ENCODE assay signal across 8 cellular contexts in genomic region chr12:47079894-47080724, GRCh38. TPM values are rescaled to one million over a fixed set of nuclear protein-coding genes. Genes with fewer than 3 reads are reported as not detected.
A peak's percentile ranks its signal among the peaks of the same experiment; 100 is the strongest.
DNase-seq lines count a peak whose midpoint lies in the region; ATAC-seq and TF ChIP-seq lines count a peak whose summit lies in the region.

Gene AMIGO2, minus strand, starts transcription at chr12:47079959. Its CDS starts 957 bp downstream, at chr12:47079002.

- intact Hi-C loops in Panc1 (cut with micrococcal nuclease; ENCODE audit: unreplicated experiment) (loop anchor here (5.0 kb wide), 1 partner anchor 227 kb away; no protein-coding TSS in a partner anchor), head of caudate nucleus (cut with DNase I) (no loop called here), vagina (cut with DNase I) (loop anchor here (5.0 kb wide), 2 partner anchors 297 to 678 kb away; no protein-coding TSS in a partner anchor)
- intact Hi-C loops in activated naive CD4-positive, alpha-beta T cell treated with anti-CD3 and anti-CD28 coated beads for 36 hours (cut with micrococcal nuclease): loop anchor here (1.0 to 5.0 kb wide), 11 partner anchors 47 to 863 kb away; partner anchors contain the start of gene RPAP3

- H3K9me3 Mint-ChIP-seq in HFFc6: no peaks in the 10 kb centered on the region
- no peaks in the 10 kb centered on the region for H3K9me3 Mint-ChIP-seq in activated naive CD4-positive, alpha-beta T cell treated with anti-CD3 and anti-CD28 coated beads for 36 hours

- H3K4me3 ChIP-seq in Panc1 (ENCODE audit: low read depth in 2 of 2, low read length in 2 of 2) (peak within 1 kb of the TSS; percentile 67 to 85), vagina (peak within 1 kb of the TSS; percentile 67 to 77)

- peaks cover 81% of the 10 kb centered on the region for H3K4me1 Mint-ChIP-seq in HFFc6 (ENCODE audit: low read depth)
- H3K4me1 Mint-ChIP-seq in activated naive CD4-positive, alpha-beta T cell treated with anti-CD3 and anti-CD28 coated beads for 36 hours (ENCODE audit: low read depth): peaks cover 71% of the 10 kb centered on the region

- H3K9me3 ChIP-seq in Panc1 (ENCODE audit: control insufficient read depth, insufficient read depth, low read depth, low read length) (no peaks in the 10 kb centered on the region), vagina (no peaks in the 10 kb centered on the region)

- H3K4me1 ChIP-seq in Panc1 (ENCODE audit: control insufficient read depth, insufficient read depth, low read length) (peaks cover 37% of the 10 kb centered on the region), vagina (peaks cover 59% of the 10 kb centered on the region)

- peak in 1 of 2 donors; percentile 5 for TF ChIP-seq POLR2A in vagina (IDR thresholded peaks at IDR 0.05)

- H3K27ac ChIP-seq in Panc1 (ENCODE audit: low read length): peak within 1 kb of the TSS; percentile 86
- peak within 1 kb of the TSS; percentile 96 for H3K27ac ChIP-seq in vagina

- in situ Hi-C loops in Panc1 (cut with HindIII; ENCODE audit: low pct_unique_long_range_greater_than_20kb, low sequenced_read_pairs): no loop called here

- H3K4me3 Mint-ChIP-seq in HFFc6: peak within 1 kb of the TSS; percentile 99
- H3K4me3 Mint-ChIP-seq in activated naive CD4-positive, alpha-beta T cell treated with anti-CD3 and anti-CD28 coated beads for 36 hours: peak within 1 kb of the TSS; percentile 95

- DNase-seq in EH (ENCODE audit: low read depth): peak; percentile 82
- DNase-seq in HFFc6: peak; percentile 61
- DNase-seq in Panc1 (ENCODE audit: low read depth, low spot score): no peak
- peak; percentile 41 for DNase-seq in activated naive CD4-positive, alpha-beta T cell treated with anti-CD3 and anti-CD28 coated beads for 36 hours
- peak in 29 of 42 donors; percentile 6 to 47 (median 22) for DNase-seq in head of caudate nucleus
- DNase-seq in omental fat pad (ENCODE audit: low spot score): peak; percentile 38
- DNase-seq in vagina (ENCODE audit: extremely low spot score in 2 of 2): peak in 1 of 2 donors; percentile 92
- no peak for DNase-seq in RKO (ENCODE audit: low spot score)

- H3K27me3 Mint-ChIP-seq in HFFc6 (ENCODE audit: insufficient read depth): no peaks in the 10 kb centered on the region
- H3K27me3 Mint-ChIP-seq in activated naive CD4-positive, alpha-beta T cell treated with anti-CD3 and anti-CD28 coated beads for 36 hours (ENCODE audit: low read depth): no peaks in the 10 kb centered on the region

- H3K36me3 Mint-ChIP-seq in HFFc6 (ENCODE audit: low read depth): peaks cover 30% of the 10 kb centered on the region
- peaks cover 33% of the 10 kb centered on the region for H3K36me3 Mint-ChIP-seq in activated naive CD4-positive, alpha-beta T cell treated with anti-CD3 and anti-CD28 coated beads for 36 hours (ENCODE audit: low read depth)

- no peak for TF ChIP-seq CTCF in HFFc6 (IDR thresholded peaks at IDR 0.05)
- TF ChIP-seq CTCF in Panc1 (IDR thresholded peaks at IDR 0.05): no peak
- no peak for TF ChIP-seq CTCF in omental fat pad (IDR thresholded peaks at IDR 0.05)
- no peak for TF ChIP-seq CTCF in vagina (IDR thresholded peaks at IDR 0.05)

- BruUV-seq in Panc1 (replicated peaks; lab: Mats Ljungman, UMichigan): no TSS peak

- CTCF ChIA-PET in Panc1 (lab: Charles Lee): interaction anchor here (0.6 kb wide), 1 partner anchor 155 kb away, joined by 3 read pairs; no protein-coding TSS in a partner anchor
- CTCF ChIA-PET in activated naive CD4-positive, alpha-beta T cell treated with anti-CD3 and anti-CD28 coated beads for 36 hours (lab: Charles Lee): interaction anchor here (0.9 to 3.4 kb wide), 9 partner anchors 9 to 558 kb away, joined by 3 to 15 read pairs (median 6); no protein-coding TSS in a partner anchor

- peak; percentile 69 for ATAC-seq in Panc1
- ATAC-seq in omental fat pad (ENCODE audit: low FRiP score): peak; percentile 45

- H3K36me3 ChIP-seq in Panc1 (ENCODE audit: control insufficient read depth, insufficient read depth, low read length) (no peaks in the 10 kb centered on the region; the same call in 1 of the 2 replicates), vagina (no peaks in the 10 kb centered on the region)

- H3K27ac Mint-ChIP-seq in HFFc6: peak within 1 kb of the TSS; percentile 93
- H3K27ac Mint-ChIP-seq in activated naive CD4-positive, alpha-beta T cell treated with anti-CD3 and anti-CD28 coated beads for 36 hours: peak within 1 kb of the TSS; percentile 94

- POLR2A ChIA-PET in Panc1 (lab: Charles Lee): no interaction called here

- peaks cover 2% of the 10 kb centered on the region; the same call in 1 of the 2 replicates for H3K27me3 ChIP-seq in Panc1 (ENCODE audit: control insufficient read depth, insufficient read depth, low read length)
- no peaks in the 10 kb centered on the region for H3K27me3 ChIP-seq in vagina

RNA-seq across cellular contexts. Expression of gene AMIGO2, which starts in this region (rescaled TPM):
- total RNA-seq in HFFc6 (2021; fragmentation: NEBNext Ultra II Directional; extraction: Animal tissue kit (Norgen Biotek cat#: 25700)): 10 to 100 TPM; 46.6 to 82.4 (median 60.7) TPM
- total RNA-seq in Panc1 (2021; ENCODE audit: unreplicated experiment) (21.8 TPM), omental fat pad (10 to 100 TPM in 2 of 4 donors, 1 to 10 TPM in 2; 5.8 to 17.8 (median 13.4) TPM), vagina (20.4 TPM)
- polyA plus RNA-seq in Panc1 (2012; ENCODE audit: insufficient read length): 12.4 TPM
- total RNA-seq in activated naive CD4-positive, alpha-beta T cell treated with anti-CD3 and anti-CD28 coated beads for 36 hours: 10 to 100 TPM; 19.2 to 19.6 TPM

Comparison
In these comparisons a context has a peak if more than half of its experiments do, and no peak if none do; other contexts are left out.
1. DNase-seq: peak in EH (single experiment), HFFc6 (single experiment), activated naive CD4-positive, alpha-beta T cell treated with anti-CD3 and anti-CD28 coated beads for 36 hours (single experiment), head of caudate nucleus (29 of 42) and omental fat pad (single experiment); none in Panc1 (single experiment) and RKO (single experiment).